Comparison of ENCODE assay signal across 8 cellular contexts in genomic region chr20:46520976-46521579, GRCh38. TPM values are rescaled to one million over a fixed set of nuclear protein-coding genes. Genes with fewer than 3 reads are reported as not detected.
DNase-seq lines count a peak whose midpoint lies in the region; ATAC-seq and TF ChIP-seq lines count a peak whose summit lies in the region.

No MANE protein-coding gene starts in this region.

- intact Hi-C loops in esophagus muscularis mucosa (cut with DNase I): no loop called here
- intact Hi-C loops in natural killer cell (cut with micrococcal nuclease): loop anchor here (1.0 kb wide), 1 partner anchor 160 kb away; no protein-coding TSS in a partner anchor

- WGBS in esophagus muscularis mucosa: 33% methylated on average over 4 of the region's 4 CpGs
- WGBS in tibial nerve, 2 donors: 26% methylated on average over 4 of the region's 4 CpGs

- peaks cover 10 to 20% of the 10 kb centered on the region in 2 donors for H3K27me3 Mint-ChIP-seq in natural killer cell (ENCODE audit: low read depth in 2 of 2)

- no peak overlapping the region for H3K27ac ChIP-seq in esophagus muscularis mucosa (replicated peaks in 1 of 4)
- no peak overlapping the region for H3K27ac ChIP-seq in tibial nerve

- no peak overlapping the region for H3K4me3 Mint-ChIP-seq in natural killer cell

- CTCF ChIA-PET in BJ (lab: Yijun Ruan, JAX): interaction anchor here (0.6 to 6.9 kb wide), 6 partner anchors 23 to 226 kb away, joined by 3 to 60 read pairs (median 4); no protein-coding TSS in a partner anchor

- H3K36me3 ChIP-seq in BJ (ENCODE audit: control insufficient read depth, insufficient read depth, low read length): no peaks in the 10 kb centered on the region
- no peaks in the 10 kb centered on the region for H3K36me3 ChIP-seq in esophagus muscularis mucosa
- H3K36me3 ChIP-seq in tibial nerve: no peaks in the 10 kb centered on the region

- peak; percentile 73 for TF ChIP-seq CTCF in BJ (IDR thresholded peaks at IDR 0.05; ENCODE audit: insufficient read depth, low read depth, low read length)
- peak in 2 of 3 experiments; percentile 36 to 53 for TF ChIP-seq CTCF in esophagus muscularis mucosa (IDR thresholded peaks at IDR 0.05)
- TF ChIP-seq CTCF in natural killer cell (IDR thresholded peaks at IDR 0.05): peak; percentile 53
- TF ChIP-seq CTCF in tibial nerve (IDR thresholded peaks at IDR 0.05): peak; percentile 36 to 61 (median 46)

- H3K9me3 ChIP-seq in esophagus muscularis mucosa: no peaks in the 10 kb centered on the region
- H3K9me3 ChIP-seq in tibial nerve: peaks cover 0 to 3% (median 0%) of the 10 kb centered on the region in 4 donors

- H3K27me3 ChIP-seq in BJ (ENCODE audit: control insufficient read depth, insufficient read depth, low read length): no peaks in the 10 kb centered on the region
- peaks cover 0 to 70% (median 0%) of the 10 kb centered on the region in 4 donors for H3K27me3 ChIP-seq in esophagus muscularis mucosa
- H3K27me3 ChIP-seq in tibial nerve: peaks cover 0 to 26% of the 10 kb centered on the region in 2 donors

- ATAC-seq in natural killer cell: peak; percentile 64 to 88 (median 66)

- no peak for DNase-seq in BJ (ENCODE audit: low read depth)
- peak; percentile 13 for DNase-seq in HCEC 1CT
- DNase-seq in NCI-H524 treated with DMSO at 0.1 percent for 48 hours (lab: John Stamatoyannopoulos, UW): peak; percentile 9
- DNase-seq in activated CD8-positive, alpha-beta memory T cell treated with anti-CD3 and anti-CD28 coated beads for 1 hour (ENCODE audit: extremely low read depth in 1 of 2, low read depth in 1 of 2): peak; percentile 4 to 8
- DNase-seq in esophagus muscularis mucosa (ENCODE audit: extremely low spot score): no peak
- peak; percentile 26 for DNase-seq in natural killer cell
- peak in 1 of 2 donors; percentile 15 for DNase-seq in tibial nerve (ENCODE audit: low spot score in 2 of 2)
- no peak for DNase-seq in NCI-H128 (lab: John Stamatoyannopoulos, UW; ENCODE audit: unreplicated experiment)

- no peaks in the 10 kb centered on the region for H3K4me1 Mint-ChIP-seq in natural killer cell

- POLR2A ChIA-PET in BJ (lab: Charles Lee): no interaction called here

- no peaks in the 10 kb centered on the region for H3K9me3 Mint-ChIP-seq in natural killer cell

- no peaks in the 10 kb centered on the region for H3K36me3 Mint-ChIP-seq in natural killer cell

- no peaks in the 10 kb centered on the region for H3K4me1 ChIP-seq in esophagus muscularis mucosa
- no peaks in the 10 kb centered on the region for H3K4me1 ChIP-seq in tibial nerve

- no peak overlapping the region for H3K27ac Mint-ChIP-seq in natural killer cell

- TF ChIP-seq EP300 in esophagus muscularis mucosa (IDR thresholded peaks at IDR 0.05) (no peak), tibial nerve (IDR thresholded peaks at IDR 0.05) (no peak)

- H3K4me3 ChIP-seq in BJ (ENCODE audit: low read depth, low read length) (no peak overlapping the region), esophagus muscularis mucosa (no peak overlapping the region), tibial nerve (no peak overlapping the region)

- TF ChIP-seq POLR2A in esophagus muscularis mucosa (IDR thresholded peaks at IDR 0.05; ENCODE audit: low read depth) (no peak), tibial nerve (IDR thresholded peaks at IDR 0.05) (no peak)

RNA-seq across cellular contexts. Expression of gene ZNF334, which starts 7.7 kb away (rescaled TPM):
- polyA plus RNA-seq in BJ (2011; rRNA removed): 0.93 and 1.8 TPM in 2 replicates
- polyA minus RNA-seq in BJ (2011; rRNA and poly(A)+ RNA removed): 0.81 and 0.98 TPM in 2 replicates
- total RNA-seq in esophagus muscularis mucosa (1 to 10 TPM in 1 of 4 donors, under 1 TPM in 3; 0.50 to 2.5 (median 0.95) TPM), natural killer cell (under 1 TPM; 0.43 to 0.59 (median 0.43) TPM), tibial nerve (10 to 100 TPM in 1 of 4 donors, 1 to 10 TPM in 3; 5.1 to 14.0 (median 7.0) TPM)

RNA-seq across cellular contexts. Expression of gene OCSTAMP, which starts 29.4 kb away (rescaled TPM):
- not detected in 2 replicates for polyA plus RNA-seq in BJ (2011; rRNA removed)
- not detected in 2 replicates for polyA minus RNA-seq in BJ (2011; rRNA and poly(A)+ RNA removed)
- total RNA-seq in esophagus muscularis mucosa: not detected
- not detected for total RNA-seq in natural killer cell
- not detected for total RNA-seq in tibial nerve

Comparison
In these comparisons a context has a peak if more than half of its experiments do, and no peak if none do; other contexts are left out.
1. DNase-seq: peak in HCEC 1CT (single experiment), NCI-H524 treated with DMSO at 0.1 percent for 48 hours (single experiment), activated CD8-positive, alpha-beta memory T cell treated with anti-CD3 and anti-CD28 coated beads for 1 hour (2 of 2) and natural killer cell (single experiment); none in BJ (single experiment), esophagus muscularis mucosa (single experiment) and NCI-H128 (single experiment).
2. Peak in every context shown above with its lines, with median percentiles within 50 percentile points of each other: CTCF ChIP-seq.